ENCODE assay signal across 15 cellular contexts in the genomic region with DNA sequence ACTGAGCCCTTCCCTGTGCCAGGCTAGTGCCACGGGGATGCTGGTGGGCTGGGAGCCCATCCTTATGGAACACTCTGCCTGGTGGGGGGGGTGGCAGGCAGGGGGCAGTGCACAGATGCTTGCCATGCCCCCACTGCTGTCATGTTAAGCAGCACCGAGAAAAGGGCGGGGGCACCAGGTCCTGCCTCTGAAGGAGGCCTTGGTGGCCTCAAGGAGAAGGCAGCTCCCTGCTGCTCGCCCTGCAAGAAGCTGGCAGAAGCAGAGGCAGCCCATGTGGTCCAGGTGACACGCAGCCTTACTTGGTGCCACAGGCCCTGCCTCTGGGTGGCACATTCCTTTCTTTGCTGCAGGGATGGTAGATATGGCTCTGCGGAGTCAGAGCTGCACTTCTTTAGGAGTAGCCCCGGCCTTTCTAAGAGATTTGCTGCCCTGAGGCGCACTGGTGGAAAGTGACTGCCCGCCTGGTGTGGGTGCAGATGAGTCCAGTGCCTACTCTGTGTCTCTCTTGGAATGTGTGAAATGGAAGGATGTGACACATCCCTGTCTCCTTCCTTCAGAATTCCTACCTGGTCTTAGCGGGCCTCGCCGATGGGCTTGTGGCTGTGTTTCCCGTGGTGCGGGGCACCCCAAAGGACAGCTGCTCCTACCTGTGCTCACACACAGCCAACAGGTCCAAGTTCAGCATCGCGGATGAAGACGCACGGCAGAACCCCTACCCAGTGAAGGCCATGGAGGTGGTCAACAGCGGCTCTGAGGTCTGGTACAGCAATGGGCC.
"Had no signal": no experiment of that assay in that cellular context is flagged by ENCODE, and none has a peak within 500 bp of the region (broad histone marks: within the 10 kb centered on the region; RNA-seq: fewer than 3 reads in every experiment).

No MANE protein-coding gene starts in this region.

- H3K27ac ChIP-seq: cardiac muscle cell, esophagus muscularis mucosa, hepatocyte, upper lobe of left lung had no signal

- H3K9ac ChIP-seq: SK-N-SH had no signal

- H3K4me2 ChIP-seq: hepatocyte, SK-N-SH had no signal

- H3K9me3 ChIP-seq: adrenal gland, esophagus muscularis mucosa, SK-N-SH, upper lobe of left lung had no signal

- H3K79me2 ChIP-seq: hepatocyte had no signal

- ATAC-seq: activated T-helper 17 cell treated with anti-CD3 and anti-CD28 coated beads, Interleukin-2, amount 50 U/mL, for 72 hours; left lobe of liver; naive thymus-derived CD8-positive, alpha-beta T cell; stimulated activated naive B cell treated with anti-CD40 and anti-IgM and Interleukin-4, amounts not matched to agents 10 μg/mL and 1 μg/mL and 100 μg/mL, for 72 hours; T-cell had no signal

- FAIRE-seq: colon had no signal

- DNase-seq: activated CD4-positive, CD25-positive, alpha-beta regulatory T cell treated with anti-CD3 and anti-CD28 coated beads, Interleukin-2, amount 50 U/mL, for 72 hours; naive thymus-derived CD8-positive, alpha-beta T cell; stimulated activated CD4-positive, alpha-beta T cell treated with anti-CD3 and anti-CD28 coated beads, Interleukin-4, amount 100 ng/mL, for 1 hour; stimulated activated naive B cell treated with anti-CD40 and anti-IgM and Interleukin-4, amounts not matched to agents 10 μg/mL and 1 μg/mL and 100 μg/mL, for 72 hours; T-cell; T-helper 9 cell had no signal

- H2AFZ ChIP-seq: hepatocyte had no signal

- H3K36me3 ChIP-seq: adrenal gland, cardiac muscle cell had no signal

- H3K4me3 ChIP-seq: adrenal gland, cardiac muscle cell, esophagus muscularis mucosa, hepatocyte, upper lobe of left lung had no signal

- H3K27me3 ChIP-seq: adrenal gland, cardiac muscle cell, esophagus muscularis mucosa, hepatocyte, upper lobe of left lung had no signal
